In the genomic region with DNA sequence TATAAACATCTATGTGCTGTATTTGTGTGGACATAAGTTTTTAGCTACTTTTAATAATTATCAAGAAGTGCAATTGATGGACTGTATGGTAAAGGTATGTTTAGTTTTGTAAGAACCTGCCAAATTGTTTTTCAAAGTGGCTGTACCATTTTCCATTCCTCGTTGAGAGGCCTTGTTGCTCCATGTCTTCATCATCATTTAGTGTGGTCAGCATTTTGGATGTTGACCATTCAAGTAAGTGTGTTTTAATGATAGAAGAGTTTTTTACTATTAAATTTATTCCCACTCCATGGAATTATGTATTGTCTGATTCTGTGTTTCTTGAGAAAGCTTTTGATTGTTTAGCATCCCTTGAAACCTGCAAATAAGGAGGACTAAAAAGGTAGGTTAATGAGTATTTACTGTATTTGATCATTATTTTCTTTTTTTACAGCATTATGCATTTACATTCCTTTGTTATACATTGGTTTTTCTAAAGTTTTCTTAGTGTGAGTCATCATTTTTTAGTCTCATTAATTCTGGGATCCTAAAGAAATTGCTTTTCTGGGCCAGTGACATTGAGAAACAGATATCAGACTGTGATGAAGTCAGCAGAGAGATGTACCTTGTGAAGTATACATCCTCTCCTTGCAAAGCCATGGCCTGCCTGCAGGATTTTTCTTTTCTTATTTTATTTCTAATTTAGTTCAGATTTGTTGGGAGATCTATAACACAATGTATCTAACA, we compare ENCODE assay signal across 1 cellular context.
TF ChIP-seq lines count a peak whose summit lies in the region.

No MANE protein-coding gene starts in this region.

TF ChIP-seq in endothelial cell of umbilical vein, 7 proteins besides CTCF, POLR2A, EP300 and RAD21:
- TF ChIP-seq JUN (IDR thresholded peaks at IDR 0.05; ENCODE audit: borderline replicate concordance, insufficient read depth, insufficient read length, low read depth) (no peak), EZH2 (IDR thresholded peaks at IDR 0.05; ENCODE audit: borderline replicate concordance, low read depth, low read length, severe bottlenecking) (no peak), GATA2 (IDR thresholded peaks at IDR 0.05; ENCODE audit: insufficient read depth, insufficient read length, low read depth, low read length) (no peak), MYC (IDR thresholded peaks at IDR 0.05; ENCODE audit: low read depth, low read length) (no peak), POLR2AphosphoS5 (IDR thresholded peaks at IDR 0.05; ENCODE audit: insufficient read depth, low read depth, low read length) (no peak), FOS (IDR thresholded peaks at IDR 0.05; ENCODE audit: borderline replicate concordance, insufficient read depth, low read length) (peak; percentile 21)
- TF ChIP-seq, protein P1, sequence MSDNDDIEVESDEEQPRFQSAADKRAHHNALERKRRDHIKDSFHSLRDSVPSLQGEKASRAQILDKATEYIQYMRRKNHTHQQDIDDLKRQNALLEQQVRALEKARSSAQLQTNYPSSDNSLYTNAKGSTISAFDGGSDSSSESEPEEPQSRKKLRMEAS (IDR thresholded peaks at IDR 0.05; ENCODE audit: insufficient read depth, insufficient read length) = no peak
